8 cellular contexts compared by ENCODE assay signal in the genomic region with DNA sequence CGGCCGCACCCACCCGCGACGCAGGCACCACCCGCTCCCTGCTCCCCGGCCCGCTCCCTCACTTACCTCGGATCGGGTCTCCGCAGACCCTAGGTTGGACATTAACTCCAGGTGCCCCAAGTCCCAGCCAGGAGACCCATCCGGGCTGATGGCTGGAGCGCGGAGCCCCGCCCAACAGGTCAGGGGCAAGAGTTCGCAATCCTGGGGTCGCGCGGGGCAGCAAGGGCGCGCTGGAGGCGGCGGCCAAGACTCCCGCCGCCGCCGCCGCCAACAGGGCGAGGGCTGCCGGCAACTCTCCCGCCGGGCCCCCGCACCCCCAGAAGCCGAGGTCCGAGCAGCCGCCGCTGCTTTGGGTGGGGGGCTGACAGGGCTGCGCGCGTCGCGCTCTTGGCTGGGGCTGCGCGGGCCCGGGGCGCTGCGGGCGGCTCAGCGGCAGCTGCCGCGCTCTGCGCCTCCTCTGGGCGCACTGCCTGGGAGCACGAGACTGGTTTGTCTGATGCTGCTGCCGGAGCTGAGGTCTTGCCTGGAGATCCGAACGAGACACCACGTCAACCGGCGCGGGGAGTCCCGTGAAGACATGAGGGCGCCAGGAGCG. TPM values are rescaled to one million over a fixed set of nuclear protein-coding genes. Genes with fewer than 3 reads are reported as not detected.
A peak's percentile ranks its signal among the peaks of the same experiment; 100 is the strongest.
DNase-seq lines count a peak whose midpoint lies in the region; ATAC-seq and TF ChIP-seq lines count a peak whose summit lies in the region.

No MANE protein-coding gene starts in this region.

- ATAC-seq in Right ventricle myocardium inferior = peak; percentile 61
- peak; percentile 66 for ATAC-seq in gastroesophageal sphincter

- peak overlapping the region; percentile 48 for H3K4ac ChIP-seq in trophoblast cell (ENCODE audit: low read depth, low read length)

- H2BK5ac ChIP-seq in trophoblast cell (ENCODE audit: low read depth, low read length, poor library complexity) = peak overlapping the region; percentile 21

- H3K27ac ChIP-seq in SJSA1 = peak overlapping the region; percentile 78
- peak overlapping the region; percentile 72 to 96 (median 91) for H3K27ac ChIP-seq in gastroesophageal sphincter
- no peak overlapping the region for H3K27ac ChIP-seq in trophoblast cell (ENCODE audit: low read depth, low read length)

- peak overlapping the region; percentile 84 for H2AFZ ChIP-seq in trophoblast cell (ENCODE audit: insufficient read depth, low read length, poor library complexity)

- POLR2A ChIA-PET in activated CD4-positive, alpha-beta memory T cell treated with anti-CD3 and anti-CD28 coated beads for 36 hours (lab: Charles Lee) = no interaction called here

- no peak for TF ChIP-seq EP300 in gastroesophageal sphincter (IDR thresholded peaks at IDR 0.05)

- no peak overlapping the region for H3K4me3 Mint-ChIP-seq in activated CD4-positive, alpha-beta memory T cell treated with anti-CD3 and anti-CD28 coated beads for 36 hours
- H3K4me3 Mint-ChIP-seq in T-helper 2 cell treated with Interferon-gamma antibody and Interleukin-4, amounts not matched to agents 5 μg/mL and 100 μg/mL, for 36 hours = no peak overlapping the region

- H3K36me3 ChIP-seq in SJSA1 (peaks cover 34% of the 10 kb centered on the region), gastroesophageal sphincter (no peaks in the 10 kb centered on the region), trophoblast cell (ENCODE audit: control insufficient read depth in 1 of 2, insufficient read depth in 2 of 2, low read length in 2 of 2) (no peaks in the 10 kb centered on the region)

- TF ChIP-seq POLR2A in gastroesophageal sphincter (IDR thresholded peaks at IDR 0.05) = peak; percentile 39 to 46

- peak overlapping the region; percentile 69 for H4K8ac ChIP-seq in trophoblast cell (ENCODE audit: low read depth, low read length)

- peak overlapping the region; percentile 39 for H2BK12ac ChIP-seq in trophoblast cell (ENCODE audit: low read length)

- intact Hi-C loops in Right ventricle myocardium inferior (cut with DNase I) = loop anchor here (1.0 to 5.0 kb wide), 2 partner anchors 63 to 354 kb away; no protein-coding TSS in a partner anchor
- intact Hi-C loops in cardiac septum (cut with DNase I) = loop anchor here (5.0 kb wide), 1 partner anchor 78 kb away; no protein-coding TSS in a partner anchor
- intact Hi-C loops in activated CD4-positive, alpha-beta memory T cell treated with anti-CD3 and anti-CD28 coated beads for 36 hours (cut with micrococcal nuclease) = no loop called here

- peaks cover 6% of the 10 kb centered on the region for H3K9me3 ChIP-seq in SJSA1 (replicated peaks)
- H3K9me3 ChIP-seq in gastroesophageal sphincter = no peaks in the 10 kb centered on the region
- peaks cover 3% of the 10 kb centered on the region for H3K9me3 ChIP-seq in trophoblast cell (ENCODE audit: insufficient read depth, low read depth, low read length)

- peak overlapping the region; percentile 25 for H4K12ac ChIP-seq in trophoblast cell (ENCODE audit: low read depth, low read length)

- H3K27me3 Mint-ChIP-seq in activated CD4-positive, alpha-beta memory T cell treated with anti-CD3 and anti-CD28 coated beads for 36 hours = peaks cover 70% of the 10 kb centered on the region
- peaks cover 82% of the 10 kb centered on the region for H3K27me3 Mint-ChIP-seq in T-helper 2 cell treated with Interferon-gamma antibody and Interleukin-4, amounts not matched to agents 5 μg/mL and 100 μg/mL, for 36 hours (ENCODE audit: low read depth)

- H3K27me3 ChIP-seq in SJSA1 (replicated peaks) (no peaks in the 10 kb centered on the region), gastroesophageal sphincter (peaks cover 43% of the 10 kb centered on the region), trophoblast cell (ENCODE audit: insufficient read depth, low read length) (peaks cover 38% of the 10 kb centered on the region)

- H3K27ac Mint-ChIP-seq in activated CD4-positive, alpha-beta memory T cell treated with anti-CD3 and anti-CD28 coated beads for 36 hours = no peak overlapping the region
- no peak overlapping the region for H3K27ac Mint-ChIP-seq in T-helper 2 cell treated with Interferon-gamma antibody and Interleukin-4, amounts not matched to agents 5 μg/mL and 100 μg/mL, for 36 hours

- H3K18ac ChIP-seq in trophoblast cell (ENCODE audit: low read length) = peak overlapping the region; percentile 67

- H2AK5ac ChIP-seq in trophoblast cell (ENCODE audit: low read length) = no peak overlapping the region

- H3K79me1 ChIP-seq in trophoblast cell (ENCODE audit: low read length) = peaks cover 51% of the 10 kb centered on the region

- H3K14ac ChIP-seq in trophoblast cell (ENCODE audit: low read length) = peak overlapping the region; percentile 68

- H3K4me1 ChIP-seq in SJSA1 (replicated peaks) (peaks cover 27% of the 10 kb centered on the region), gastroesophageal sphincter (peaks cover 0 to 67% (median 5%) of the 10 kb centered on the region in 3 donors), trophoblast cell (ENCODE audit: control insufficient read depth in 1 of 2, insufficient read depth in 2 of 2, low read length in 2 of 2) (peaks cover 21 to 27% of the 10 kb centered on the region in 2 experiments)

- WGBS in gastroesophageal sphincter (ENCODE audit: low coverage in 1 of 2), 2 donors = 0% methylated on average over 7 of the region's 64 CpGs; no CpG with 5 or more reads in 1 of the 2 donors
- WGBS in trophoblast cell (ENCODE audit: extremely low coverage, insufficient coverage, insufficient read length) = no CpG with 5 or more reads among the region's 64 CpGs

- DNase-seq in Right ventricle myocardium inferior (ENCODE audit: missing footprints) (no peak), cardiac septum (ENCODE audit: low spot score) (no peak), SJSA1 (ENCODE audit: low read depth in 1 of 2, low spot score in 2 of 2) (peak; percentile 51 to 76), trophoblast cell (peak; percentile 37 to 56), SKM-1 (lab: John Stamatoyannopoulos, UW; ENCODE audit: unreplicated experiment) (no peak)
- DNase-seq in activated CD4-positive, alpha-beta memory T cell treated with anti-CD3 and anti-CD28 coated beads for 36 hours = no peak
- no peak for DNase-seq in T-helper 2 cell treated with Interferon-gamma antibody and Interleukin-4, amounts not matched to agents 5 μg/mL and 100 μg/mL, for 36 hours (ENCODE audit: low spot score)

- H3K4me3 ChIP-seq in SJSA1 = peak overlapping the region; percentile 89
- peak overlapping the region; percentile 52 to 77 for H3K4me3 ChIP-seq in gastroesophageal sphincter
- H3K4me3 ChIP-seq in trophoblast cell (ENCODE audit: low read depth, low read length) = peak overlapping the region; percentile 87

- no peak overlapping the region for H3K23ac ChIP-seq in trophoblast cell (ENCODE audit: low read length)

- H3K36me3 Mint-ChIP-seq in activated CD4-positive, alpha-beta memory T cell treated with anti-CD3 and anti-CD28 coated beads for 36 hours = no peaks in the 10 kb centered on the region
- H3K36me3 Mint-ChIP-seq in T-helper 2 cell treated with Interferon-gamma antibody and Interleukin-4, amounts not matched to agents 5 μg/mL and 100 μg/mL, for 36 hours (ENCODE audit: low read depth) = no peaks in the 10 kb centered on the region

- H4K91ac ChIP-seq in trophoblast cell (ENCODE audit: low read depth, low read length) = peak overlapping the region; percentile 70

- TF ChIP-seq CTCF in gastroesophageal sphincter (IDR thresholded peaks at IDR 0.05) = no peak

- H2BK120ac ChIP-seq in trophoblast cell (ENCODE audit: insufficient read depth, low read length, poor library complexity) = peak overlapping the region; percentile 64

- H3K9me3 Mint-ChIP-seq in activated CD4-positive, alpha-beta memory T cell treated with anti-CD3 and anti-CD28 coated beads for 36 hours = no peaks in the 10 kb centered on the region
- H3K9me3 Mint-ChIP-seq in T-helper 2 cell treated with Interferon-gamma antibody and Interleukin-4, amounts not matched to agents 5 μg/mL and 100 μg/mL, for 36 hours = no peaks in the 10 kb centered on the region

- H3K4me2 ChIP-seq in trophoblast cell (ENCODE audit: low read length) = peak overlapping the region; percentile 82

- CTCF ChIA-PET in activated CD4-positive, alpha-beta memory T cell treated with anti-CD3 and anti-CD28 coated beads for 36 hours (lab: Charles Lee) = interaction anchor here (1.9 kb wide), 1 partner anchor 353 kb away, joined by 11 read pairs; no protein-coding TSS in a partner anchor

- peak overlapping the region; percentile 71 for H3K9ac ChIP-seq in trophoblast cell (ENCODE audit: low read length)

- peaks cover 27% of the 10 kb centered on the region for H3K4me1 Mint-ChIP-seq in activated CD4-positive, alpha-beta memory T cell treated with anti-CD3 and anti-CD28 coated beads for 36 hours (ENCODE audit: low read depth)
- H3K4me1 Mint-ChIP-seq in T-helper 2 cell treated with Interferon-gamma antibody and Interleukin-4, amounts not matched to agents 5 μg/mL and 100 μg/mL, for 36 hours (ENCODE audit: low read depth) = peaks cover 14% of the 10 kb centered on the region

- peaks cover 24% of the 10 kb centered on the region for H3K79me2 ChIP-seq in trophoblast cell (ENCODE audit: control insufficient read depth, insufficient read depth, low read length, poor library complexity)

RNA-seq across cellular contexts. Expression of a gene that starts 0.3 kb away (rescaled TPM):
- total RNA-seq in Right ventricle myocardium inferior (not detected), cardiac septum (0.30 TPM), gastroesophageal sphincter (1 to 10 TPM in 3 of 4 donors, under 1 TPM in 1; 0.81 to 6.4 (median 4.3) TPM)
- total RNA-seq in SJSA1 (2014; rRNA removed; shearing (Covaris generic)) = 2.9 and 5.8 TPM in 2 replicates
- 7.6 and 8.4 TPM in 2 replicates for polyA plus RNA-seq in trophoblast cell (2013)
- total RNA-seq in activated CD4-positive, alpha-beta memory T cell treated with anti-CD3 and anti-CD28 coated beads for 36 hours = not detected

Comparison
In these comparisons a context has a peak if more than half of its experiments do, and no peak if none do; other contexts are left out.
1. DNase-seq: peak in SJSA1 (2 of 2) and trophoblast cell (2 of 2); none in Right ventricle myocardium inferior (single experiment), cardiac septum (single experiment), activated CD4-positive, alpha-beta memory T cell treated with anti-CD3 and anti-CD28 coated beads for 36 hours (single experiment), T-helper 2 cell treated with Interferon-gamma antibody and Interleukin-4, amounts not matched to agents 5 μg/mL and 100 μg/mL, for 36 hours (single experiment) and SKM-1 (single experiment).
2. Peak in every context shown above with its lines, with median percentiles within 50 percentile points of each other: H3K4me3 ChIP-seq.